Comparison of ENCODE assay signal across 33 cellular contexts in genomic region chr5:73314395-73315195, GRCh38.
A peak's percentile ranks its signal among the peaks of the same experiment; 100 is the strongest.
DNase-seq lines count a peak whose midpoint lies in the region; ATAC-seq and TF ChIP-seq lines count a peak whose summit lies in the region.
"Had no signal": no experiment of that assay in that cellular context is flagged by ENCODE, and none has a peak within 500 bp of the region (broad histone marks: within the 10 kb centered on the region; RNA-seq: fewer than 3 reads in every experiment).

No MANE protein-coding gene starts in this region.

- H3K4me3 Mint-ChIP-seq in CD14-positive monocyte, result peak overlapping the region in 1 of 2 donors; percentile 40
- H3K4me3 Mint-ChIP-seq: activated naive CD8-positive, alpha-beta T cell treated with anti-CD3 and anti-CD28 coated beads, Interleukin-2, amount 50 U/mL, for 24 hours; CD4-positive, CD25-positive, alpha-beta regulatory T cell had no signal

- H3K4me3 ChIP-seq in astrocyte of the spinal cord (ENCODE audit: low read depth, low read length) (no peak overlapping the region), skeletal muscle satellite cell (ENCODE audit: low read length) (peak overlapping the region; percentile 27), OCI-LY7 (ENCODE audit: low read depth, low read length, poor library complexity, severe bottlenecking) (no peak overlapping the region)
- H3K4me3 ChIP-seq: heart left ventricle, lung, MG63, right atrium auricular region, spleen, tibial artery had no signal

- in situ Hi-C loops in astrocyte of the spinal cord (cut with HindIII; ENCODE audit: low sequenced_read_pairs), result no loop called here

- H3K36me3 Mint-ChIP-seq in CD14-positive monocyte, result no peaks in the 10 kb centered on the region
- H3K36me3 Mint-ChIP-seq: CD4-positive, CD25-positive, alpha-beta regulatory T cell had no signal

- peak overlapping the region; percentile 48 for H3K4me2 ChIP-seq in skeletal muscle satellite cell (ENCODE audit: low read length)
- H3K4me2 ChIP-seq in OCI-LY7 (ENCODE audit: low read length), result no peak overlapping the region

- H3K36me3 ChIP-seq in skeletal muscle satellite cell (ENCODE audit: insufficient read depth, low read length), result no peaks in the 10 kb centered on the region
- no peaks in the 10 kb centered on the region for H3K36me3 ChIP-seq in OCI-LY7 (ENCODE audit: insufficient read depth, low read length)
- H3K36me3 ChIP-seq: heart left ventricle, MG63, right atrium auricular region, spleen, tibial artery, WERI-Rb-1 had no signal

- no peaks in the 10 kb centered on the region for H4K20me1 ChIP-seq in OCI-LY7 (ENCODE audit: insufficient read depth, low read length)

- BruUV-seq in OCI-LY7 (replicated peaks; lab: Mats Ljungman, UMichigan), result no TSS peak

- H3K27me3 Mint-ChIP-seq in CD14-positive monocyte (ENCODE audit: low read depth in 3 of 3), result peaks cover 67 to 81% (median 77%) of the 10 kb centered on the region in 3 donors

- H3K27ac Mint-ChIP-seq in CD14-positive monocyte, result no peak overlapping the region
- H3K27ac Mint-ChIP-seq: activated naive CD8-positive, alpha-beta T cell treated with anti-CD3 and anti-CD28 coated beads, Interleukin-2, amount 50 U/mL, for 24 hours; CD4-positive, CD25-positive, alpha-beta regulatory T cell had no signal

- TF ChIP-seq CTCF in astrocyte of the spinal cord (IDR thresholded peaks at IDR 0.05; ENCODE audit: low read depth, low read length) (no peak), CD14-positive monocyte (IDR thresholded peaks at IDR 0.05) (no peak), OCI-LY7 (conservative IDR thresholded peaks at IDR 0.05; ENCODE audit: low read length) (no peak)

- H3K4me1 Mint-ChIP-seq in CD14-positive monocyte, result peaks cover 6% of the 10 kb centered on the region
- H3K4me1 Mint-ChIP-seq: CD4-positive, CD25-positive, alpha-beta regulatory T cell had no signal

- H3K79me2 ChIP-seq in OCI-LY7 (ENCODE audit: insufficient read depth, low read depth, low read length), result no peaks in the 10 kb centered on the region
- H3K79me2 ChIP-seq: parathyroid adenoma had no signal

- H3K9me3 ChIP-seq in skeletal muscle satellite cell (replicated peaks; ENCODE audit: low read length), result no peaks in the 10 kb centered on the region
- H3K9me3 ChIP-seq in OCI-LY7 (ENCODE audit: low read length), result no peaks in the 10 kb centered on the region
- H3K9me3 ChIP-seq: heart left ventricle, MG63, right atrium auricular region, spleen, tibial artery had no signal

- no peak overlapping the region for H2AFZ ChIP-seq in OCI-LY7 (ENCODE audit: low read length)
- H2AFZ ChIP-seq: parathyroid adenoma had no signal

- H3K27ac ChIP-seq in OCI-LY7 (ENCODE audit: low read depth, low read length, poor library complexity, severe bottlenecking), result no peak overlapping the region
- H3K27ac ChIP-seq: foreskin keratinocyte, heart left ventricle, parathyroid adenoma, right atrium auricular region, RWPE1, spleen, tibial artery, WERI-Rb-1 had no signal

- POLR2A ChIA-PET in OCI-LY7 (lab: Charles Lee), result interaction anchor here (0.7 kb wide), 1 partner anchor 84 kb away, joined by 4 read pairs; no protein-coding TSS in a partner anchor

- peaks cover 2 to 18% (median 7%) of the 10 kb centered on the region in 7 donors for H3K9me3 Mint-ChIP-seq in CD14-positive monocyte

- H3K9ac ChIP-seq in skeletal muscle satellite cell (ENCODE audit: low read depth, low read length), result no peak overlapping the region
- H3K9ac ChIP-seq: parathyroid adenoma had no signal

- no peaks in the 10 kb centered on the region for H3K27me3 ChIP-seq in skeletal muscle satellite cell (ENCODE audit: control insufficient read depth, insufficient read depth, low read length)
- H3K27me3 ChIP-seq: foreskin keratinocyte, MG63 had no signal

- no peak for ATAC-seq in HG03045 (IDR thresholded peaks at IDR 0.05; ENCODE audit: unreplicated experiment)
- ATAC-seq: activated naive CD8-positive, alpha-beta T cell treated with anti-CD3 and anti-CD28 coated beads, Interleukin-2, amount 50 U/mL, for 24 hours; esophagus mucosa; foreskin keratinocyte; heart left ventricle had no signal

- CTCF ChIA-PET in OCI-LY7 (lab: Charles Lee; ENCODE audit: unreplicated experiment), result no interaction called here

- H3K4me1 ChIP-seq in skeletal muscle satellite cell (ENCODE audit: control insufficient read depth, insufficient read depth, low read length) (peaks cover 40% of the 10 kb centered on the region), OCI-LY7 (ENCODE audit: insufficient read depth, low read length, poor library complexity, severe bottlenecking) (no peaks in the 10 kb centered on the region)
- H3K4me1 ChIP-seq: parathyroid adenoma had no signal

- peak; percentile 19 for DNase-seq in DMS53 (lab: John Stamatoyannopoulos, UW)
- DNase-seq in DMS53 treated with DMSO at 0.1 percent for 48 hours (lab: John Stamatoyannopoulos, UW; ENCODE audit: unreplicated experiment), result no peak
- peak; percentile 82 for DNase-seq in NOMO-1 treated with DMSO at 0.1 percent for 48 hours (lab: John Stamatoyannopoulos, UW; ENCODE audit: unreplicated experiment)
- peak; percentile 80 for DNase-seq in astrocyte of the spinal cord (ENCODE audit: low read depth, low spot score)
- no peak for DNase-seq in CD14-positive monocyte (ENCODE audit: low spot score)
- DNase-seq in OCI-LY7 (ENCODE audit: low spot score), result no peak
- DNase-seq: 8988T; activated CD4-positive, alpha-beta T cell treated with anti-CD3 and anti-CD28 coated beads, Interleukin-2, amount 50 U/mL, for 1 hour; activated naive CD8-positive, alpha-beta T cell treated with anti-CD3 and anti-CD28 coated beads, Interleukin-2, amount 50 U/mL, for 24 hours; activated T-cell treated with anti-CD3 and anti-CD28 coated beads, Interleukin-2, amount 50 U/mL, for 48 hours; CD4-positive, CD25-positive, alpha-beta regulatory T cell; DMS 273 treated with DMSO at 0.1 percent for 48 hours; effector CD8-positive, alpha-beta T cell; foreskin keratinocyte; GDM1; HCEC 1CT; heart left ventricle; KG1; MG63; NCI-H1436 treated with DMSO at 0.1 percent for 48 hours; NCI-H2171 treated with DMSO at 0.1 percent for 48 hours; NCI-H524; spleen; T-helper 2 cell; tibial artery; WERI-Rb-1 had no signal

- intact Hi-C loops in CD14-positive monocyte (cut with micrococcal nuclease) (no loop called here), OCI-LY7 (cut with micrococcal nuclease; ENCODE audit: unreplicated experiment) (no loop called here)

- H3K9me2 ChIP-seq in OCI-LY7 (ENCODE audit: insufficient read depth, low read length), result no peaks in the 10 kb centered on the region

Comparison
In these comparisons a context has a peak if more than half of its experiments do, and no peak if none do; other contexts are left out.
1. DNase-seq: peak in DMS53 (single experiment), NOMO-1 treated with DMSO at 0.1 percent for 48 hours (single experiment) and astrocyte of the spinal cord (single experiment); none in DMS53 treated with DMSO at 0.1 percent for 48 hours (single experiment), CD14-positive monocyte (single experiment) and OCI-LY7 (single experiment).